ENCODE assay signal across 8 cellular contexts in genomic region chr3:52851348-52851747, GRCh38. TPM values are rescaled to one million over a fixed set of nuclear protein-coding genes. Genes with fewer than 3 reads are reported as not detected.
DNase-seq lines count a peak whose midpoint lies in the region; ATAC-seq, FAIRE-seq and TF ChIP-seq lines count a peak whose summit lies in the region.

No MANE protein-coding gene starts in this region.

- H3K4me1 ChIP-seq in PC-9 (replicated peaks; ENCODE audit: insufficient read depth) (no peaks in the 10 kb centered on the region), mammary epithelial cell (ENCODE audit: insufficient read depth, low read length) (no peaks in the 10 kb centered on the region)

- TF ChIP-seq CTCF in HL-60 (IDR thresholded peaks at IDR 0.05; ENCODE audit: insufficient read depth, low read length), result peak; percentile 72
- peak; percentile 73 for TF ChIP-seq CTCF in PC-9 (conservative IDR thresholded peaks at IDR 0.05)
- TF ChIP-seq CTCF in mammary epithelial cell (conservative IDR thresholded peaks at IDR 0.05 in 1 of 2, IDR thresholded peaks at IDR 0.05 in 1 of 2; ENCODE audit: extremely low read depth in 1 of 2, insufficient read depth in 1 of 2, low read depth in 1 of 2, low read length in 2 of 2), result peak; percentile 35 to 64

- no peak overlapping the region for H3K4me2 ChIP-seq in PC-9
- H3K4me2 ChIP-seq in mammary epithelial cell (ENCODE audit: insufficient read depth, low read depth, low read length), result no peak overlapping the region

- H3F3A ChIP-seq in PC-9 (ENCODE audit: insufficient read depth, low read depth), result no peaks in the 10 kb centered on the region

- no peaks in the 10 kb centered on the region for H3K36me3 ChIP-seq in PC-9 (ENCODE audit: low read depth)
- H3K36me3 ChIP-seq in mammary epithelial cell (ENCODE audit: insufficient read depth, low read length), result peaks cover 3% of the 10 kb centered on the region

- no peaks in the 10 kb centered on the region for H3K79me2 ChIP-seq in PC-9 (ENCODE audit: low read depth)
- no peaks in the 10 kb centered on the region for H3K79me2 ChIP-seq in mammary epithelial cell (ENCODE audit: insufficient read depth, low read length)

- no peak overlapping the region for H3K9ac ChIP-seq in mammary epithelial cell (ENCODE audit: insufficient read depth, low read length)

- H4K20me1 ChIP-seq in PC-9 (ENCODE audit: insufficient read depth) (0 out of 2 replicates have a peak, but pooled peaks cover 3% of the 10 kb centered on the region), mammary epithelial cell (ENCODE audit: insufficient read depth, low read length) (no peaks in the 10 kb centered on the region)

- 72% methylated on average over 3 of the region's 3 CpGs for WGBS in mammary epithelial cell (ENCODE audit: low coverage, missing lambda C conversion rate)

- intact Hi-C loops in PC-9 (cut with micrococcal nuclease; ENCODE audit: unreplicated experiment), result loop anchor here (1.0 kb wide), 1 partner anchor 221 kb away; no protein-coding TSS in a partner anchor
- intact Hi-C loops in mammary epithelial cell (cut with micrococcal nuclease), result loop anchor here (1.0 to 5.0 kb wide), 5 partner anchors 83 to 221 kb away; partner anchors contain the start of gene SFMBT1
- intact Hi-C loops in posterior vena cava (cut with DNase I), result loop anchor here (10.0 kb wide), 2 partner anchors 73 to 83 kb away; no protein-coding TSS in a partner anchor

- dilution Hi-C loops in mammary epithelial cell (cut with HindIII; ENCODE audit: low sequenced_read_pairs), result no loop called here

- H3K4me3 ChIP-seq in HL-60 (replicated peaks; ENCODE audit: insufficient read depth, low read length) (no peak overlapping the region), PC-9 (no peak overlapping the region), mammary epithelial cell (replicated peaks in 1 of 3; ENCODE audit: insufficient read depth in 1 of 3, low read depth in 2 of 3, low read length in 3 of 3) (no peak overlapping the region)

- no TSS peak for BruUV-seq in PC-9 (replicated peaks; lab: Mats Ljungman, UMichigan)
- BruUV-seq in mammary epithelial cell (replicated peaks; lab: Mats Ljungman, UMichigan), result no TSS peak

- in situ Hi-C loops in mammary epithelial cell (cut with MboI; ENCODE audit: low sequenced_read_pairs in 2 of 2), result no loop called here

- H3K27ac ChIP-seq in HL-60 (replicated peaks), result no peak overlapping the region
- no peak overlapping the region for H3K27ac ChIP-seq in PC-9
- H3K27ac ChIP-seq in mammary epithelial cell (ENCODE audit: insufficient read depth, low read depth, low read length), result no peak overlapping the region

- DNase-seq in DMS79 treated with DMSO at 0.1 percent for 48 hours (lab: John Stamatoyannopoulos, UW), result peak; percentile 32
- DNase-seq in HL-60 (ENCODE audit: low read depth in 1 of 2, low spot score in 1 of 2), result peak in 1 of 2 experiments; percentile 59
- DNase-seq in PC-9, result peak; percentile 38 to 44
- DNase-seq in mammary epithelial cell, result peak; percentile 12
- DNase-seq in left lobe of liver (ENCODE audit: low spot score), result no peak
- DNase-seq in urothelium cell line (ENCODE audit: low spot score), result peak; percentile 48
- no peak for DNase-seq in posterior vena cava (ENCODE audit: low spot score)
- no peak for DNase-seq in NCI-H1048 (lab: John Stamatoyannopoulos, UW)

- FAIRE-seq in urothelium cell line (lab: Jason Lieb, UNC), result no peak

- CTCF ChIA-PET in PC-9 (lab: Charles Lee) (interaction anchor here (0.6 kb wide), 1 partner anchor 347 kb away, joined by 6 read pairs; no protein-coding TSS in a partner anchor), mammary epithelial cell (lab: Charles Lee; ENCODE audit: low non-redundant PET) (interaction anchor here (0.9 kb wide), 1 partner anchor 1040 kb away, joined by 3 read pairs; no protein-coding TSS in a partner anchor)

- POLR2A ChIA-PET in PC-9 (lab: Charles Lee; ENCODE audit: unreplicated experiment), result no interaction called here

- H3K9me2 ChIP-seq in PC-9 (ENCODE audit: insufficient read depth), result no peaks in the 10 kb centered on the region

- H3K9me3 ChIP-seq in PC-9 (ENCODE audit: insufficient read depth, low read depth) (no peaks in the 10 kb centered on the region), mammary epithelial cell (replicated peaks; ENCODE audit: insufficient read depth, low read length) (no peaks in the 10 kb centered on the region)

- H3K27me3 ChIP-seq in HL-60 (ENCODE audit: insufficient read depth, poor library complexity, severe bottlenecking), result no peaks in the 10 kb centered on the region
- H3K27me3 ChIP-seq in PC-9 (ENCODE audit: insufficient read depth, low read depth), result no peaks in the 10 kb centered on the region
- no peaks in the 10 kb centered on the region for H3K27me3 ChIP-seq in mammary epithelial cell (ENCODE audit: insufficient read depth, low read length)

- no peak overlapping the region for H2AFZ ChIP-seq in PC-9
- H2AFZ ChIP-seq in mammary epithelial cell (ENCODE audit: low read depth, low read length), result no peak overlapping the region

- ATAC-seq in left lobe of liver, result peak; percentile 90

RNA-seq across cellular contexts. Expression of gene MUSTN1, which starts 16.5 kb away (rescaled TPM):
- total RNA-seq in PC-9 (2021) (1.8 TPM in 1 of 2 replicates, not detected in the other), mammary epithelial cell (not detected), left lobe of liver (0.38 TPM), posterior vena cava (100 to 1,000 TPM in 1 of 2 donors, 10 to 100 TPM in 1; 78.5 to 105 TPM)
- 0.18 TPM for polyA plus RNA-seq in mammary epithelial cell
- not detected for polyA minus RNA-seq in mammary epithelial cell

RNA-seq across cellular contexts. Expression of gene ITIH4, which starts 20.9 kb away (rescaled TPM):
- total RNA-seq in PC-9 (2021) (2.5 and 3.2 TPM in 2 replicates), mammary epithelial cell (1 to 10 TPM; 2.0 to 2.1 TPM), left lobe of liver (4,358 TPM), posterior vena cava (10 to 100 TPM; 19.1 to 28.8 TPM)
- polyA plus RNA-seq in mammary epithelial cell, result 0.88 TPM
- polyA minus RNA-seq in mammary epithelial cell, result not detected

RNA-seq across cellular contexts. Expression of gene STIMATE, which starts 46.0 kb away (rescaled TPM):
- total RNA-seq in PC-9 (2021), result 16.8 and 19.7 TPM in 2 replicates
- total RNA-seq in mammary epithelial cell, result 10 to 100 TPM; 14.7 to 20.9 TPM
- 12.1 TPM for polyA plus RNA-seq in mammary epithelial cell
- polyA minus RNA-seq in mammary epithelial cell, result 19.7 TPM
- total RNA-seq in left lobe of liver, result 36.4 TPM
- 10 to 100 TPM; 20.7 to 24.1 TPM for total RNA-seq in posterior vena cava

RNA-seq across cellular contexts. Expression of gene ITIH3, which starts 56.8 kb away (rescaled TPM):
- total RNA-seq in PC-9 (2021) (not detected in 2 replicates), mammary epithelial cell (not detected), left lobe of liver (779 TPM), posterior vena cava (10 to 100 TPM; 14.8 to 16.1 TPM)
- polyA plus RNA-seq in mammary epithelial cell, result not detected
- not detected for polyA minus RNA-seq in mammary epithelial cell

Comparison
In these comparisons a context has a peak if more than half of its experiments do, and no peak if none do; other contexts are left out.
1. DNase-seq: peak in DMS79 treated with DMSO at 0.1 percent for 48 hours (single experiment), PC-9 (2 of 2), mammary epithelial cell (single experiment) and urothelium cell line (single experiment); none in left lobe of liver (single experiment), posterior vena cava (single experiment) and NCI-H1048 (single experiment).
2. RNA of gene MUSTN1, which starts 16.5 kb away (total RNA-seq): 78.5 to 105 TPM in posterior vena cava; not detected in mammary epithelial cell, 0.38 TPM in left lobe of liver (single experiment) and 1.8 TPM in PC-9; every median in the first group is over 10 times any median in the second.
3. RNA of gene ITIH4, which starts 20.9 kb away (total RNA-seq): 4,358 TPM in left lobe of liver (single experiment); 19.1 to 28.8 TPM in posterior vena cava, 2.5 to 3.2 TPM in PC-9 and 2.0 to 2.1 TPM in mammary epithelial cell; every median in the first group is over 100 times any median in the second.
4. Peak in every context shown above with its lines, with median percentiles within 50 percentile points of each other: CTCF ChIP-seq.